ENCODE assay signal across 8 cellular contexts in the genomic region with DNA sequence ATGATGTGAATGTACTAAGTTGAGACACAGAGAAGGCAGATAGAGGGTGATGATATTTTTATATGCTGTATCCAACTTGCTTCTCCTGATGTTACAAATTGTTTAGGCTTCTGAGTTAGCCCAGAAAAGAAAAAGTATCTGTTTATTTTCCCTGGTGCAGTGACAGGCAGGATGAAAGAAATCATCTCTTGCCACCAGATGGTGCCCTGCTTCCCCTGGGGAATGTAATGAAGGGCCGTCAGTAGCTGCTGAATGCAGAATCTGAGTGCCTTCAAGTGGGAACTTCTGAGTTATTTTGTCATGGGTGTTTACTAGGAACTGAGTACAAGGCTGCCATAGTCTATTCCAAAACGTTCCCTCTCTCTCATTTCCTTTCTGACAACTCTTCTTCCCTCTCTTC.
DNase-seq lines count a peak whose midpoint lies in the region; ATAC-seq and TF ChIP-seq lines count a peak whose summit lies in the region.

No MANE protein-coding gene starts in this region.

- intact Hi-C loops in thyroid gland (cut with DNase I) = no loop called here

- H3K4me3 ChIP-seq in thyroid gland (replicated peaks in 1 of 3) = no peak overlapping the region

- no peak overlapping the region for H3K27ac ChIP-seq in thyroid gland

- ATAC-seq in GM19328 (IDR thresholded peaks at IDR 0.05; ENCODE audit: unreplicated experiment) (peak; percentile 68), omental fat pad (ENCODE audit: low FRiP score) (no peak), HG03108 (IDR thresholded peaks at IDR 0.05; ENCODE audit: unreplicated experiment) (no peak)

- TF ChIP-seq POLR2A in thyroid gland (IDR thresholded peaks at IDR 0.05) = no peak

- no peaks in the 10 kb centered on the region for H3K36me3 ChIP-seq in thyroid gland

- 1 to 9% methylated on average over 2 of the region's 2 CpGs for WGBS in thyroid gland, 2 donors

- DNase-seq in AG09319 (ENCODE audit: extremely low read depth, low read depth) (peak; percentile 5), NCI-H2171 treated with DMSO at 0.1 percent for 48 hours (lab: John Stamatoyannopoulos, UW) (peak; percentile 79), dedifferentiated amniotic fluid mesenchymal stem cell (ENCODE audit: extremely low spot score) (peak; percentile 74), midbrain (lab: John Stamatoyannopoulos, UW) (peak; percentile 60), thyroid gland (no peak), omental fat pad (ENCODE audit: low spot score) (no peak)

- H3K4me1 ChIP-seq in thyroid gland = no peaks in the 10 kb centered on the region

- H3K9me3 ChIP-seq in thyroid gland = no peaks in the 10 kb centered on the region

- no peaks in the 10 kb centered on the region for H3K27me3 ChIP-seq in thyroid gland

- TF ChIP-seq CTCF in AG09319 (IDR thresholded peaks at IDR 0.05; ENCODE audit: low read depth, low read length) = peak; percentile 68
- no peak for TF ChIP-seq CTCF in thyroid gland (IDR thresholded peaks at IDR 0.05)
- TF ChIP-seq CTCF in omental fat pad (IDR thresholded peaks at IDR 0.05) = no peak

Comparison
In these comparisons a context has a peak if more than half of its experiments do, and no peak if none do; other contexts are left out.
1. DNase-seq: peak in AG09319 (single experiment), NCI-H2171 treated with DMSO at 0.1 percent for 48 hours (single experiment), dedifferentiated amniotic fluid mesenchymal stem cell (single experiment) and midbrain (single experiment); none in thyroid gland (0 of 2) and omental fat pad (single experiment).